ENCODE assay signal across 27 cellular contexts in the genomic region with DNA sequence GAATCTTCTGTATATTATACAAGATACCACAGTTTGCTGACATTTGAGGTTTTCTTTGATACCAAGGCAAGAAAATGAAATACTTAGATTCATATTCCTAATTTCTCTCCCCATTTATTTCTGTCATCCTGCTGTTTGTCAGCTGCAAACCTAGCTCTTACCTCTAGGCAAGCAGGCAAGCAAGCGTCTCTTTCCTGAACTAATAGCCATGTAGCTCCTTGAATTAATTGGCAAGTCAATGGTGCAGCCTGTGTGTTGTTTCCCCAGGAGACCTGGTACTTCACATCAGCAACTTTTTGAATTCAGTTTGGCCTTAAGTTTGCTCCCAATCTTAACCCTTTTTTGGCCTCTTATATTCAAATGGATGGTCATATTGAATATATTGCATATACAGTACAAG.
DNase-seq lines count a peak whose midpoint lies in the region; ATAC-seq and TF ChIP-seq lines count a peak whose summit lies in the region.
"Had no signal": no experiment of that assay in that cellular context is flagged by ENCODE, and none has a peak within 500 bp of the region (broad histone marks: within the 10 kb centered on the region; RNA-seq: fewer than 3 reads in every experiment).

No MANE protein-coding gene starts in this region.

- H3K27ac Mint-ChIP-seq in stimulated activated naive CD8-positive, alpha-beta T cell treated with anti-CD3 and anti-CD28 coated beads, Interleukin-15, amount 100 ng/mL, for 72 hours, result no peak overlapping the region
- H3K27ac Mint-ChIP-seq: activated naive CD8-positive, alpha-beta T cell treated with anti-CD3 and anti-CD28 coated beads, Interleukin-2, amount 50 U/mL, for 24 hours; activated T-cell treated with anti-CD3 and anti-CD28 coated beads, Interleukin-2, amount 50 U/mL, for 72 hours; T-helper 1 cell treated with Interleukin-12 subunit alpha and Interleukin-12 subunit beta and Interleukin-4 antibody, amounts not matched to agents 30 μg/mL and 1 μg/mL, for 36 hours had no signal

- H3K36me3 ChIP-seq in left ventricle myocardium inferior, result no peaks in the 10 kb centered on the region
- no peaks in the 10 kb centered on the region for H3K36me3 ChIP-seq in ovary
- H3K36me3 ChIP-seq: tibial artery had no signal

- TF ChIP-seq CTCF in left ventricle myocardium inferior (IDR thresholded peaks at IDR 0.05; ENCODE audit: borderline replicate concordance), result no peak
- TF ChIP-seq CTCF in ovary (IDR thresholded peaks at IDR 0.05), result no peak

- H3K4me3 Mint-ChIP-seq in stimulated activated naive CD8-positive, alpha-beta T cell treated with anti-CD3 and anti-CD28 coated beads, Interleukin-15, amount 100 ng/mL, for 72 hours, result no peak overlapping the region
- H3K4me3 Mint-ChIP-seq: activated naive CD8-positive, alpha-beta T cell treated with anti-CD3 and anti-CD28 coated beads, Interleukin-2, amount 50 U/mL, for 24 hours; activated T-cell treated with anti-CD3 and anti-CD28 coated beads, Interleukin-2, amount 50 U/mL, for 72 hours; T-helper 1 cell treated with Interleukin-12 subunit alpha and Interleukin-12 subunit beta and Interleukin-4 antibody, amounts not matched to agents 30 μg/mL and 1 μg/mL, for 36 hours had no signal

- H3K4me3 ChIP-seq in left ventricle myocardium inferior (no peak overlapping the region), ovary (no peak overlapping the region)
- H3K4me3 ChIP-seq: coronary artery, psoas muscle, tibial artery had no signal

- 85 to 89% (median 85%) methylated on average over 1 of the region's 1 CpG for WGBS in ovary, 3 donors

- H3K27me3 Mint-ChIP-seq in stimulated activated naive CD8-positive, alpha-beta T cell treated with anti-CD3 and anti-CD28 coated beads, Interleukin-15, amount 100 ng/mL, for 72 hours, result no peaks in the 10 kb centered on the region
- H3K27me3 Mint-ChIP-seq: activated naive CD8-positive, alpha-beta T cell treated with anti-CD3 and anti-CD28 coated beads, Interleukin-2, amount 50 U/mL, for 24 hours had no signal

- no peaks in the 10 kb centered on the region for H3K9me3 ChIP-seq in left ventricle myocardium inferior (replicated peaks)
- H3K9me3 ChIP-seq in ovary, result no peaks in the 10 kb centered on the region
- H3K9me3 ChIP-seq: psoas muscle, tibial artery had no signal

- no peak for DNase-seq in left ventricle myocardium superior
- no peak for DNase-seq in left ventricle myocardium inferior
- DNase-seq in NCI-H1436 treated with DMSO at 0.1 percent for 48 hours (lab: John Stamatoyannopoulos, UW), result peak; percentile 28
- DNase-seq in left kidney (ENCODE audit: low read depth, low spot score), result peak; percentile 26
- no peak for DNase-seq in stimulated activated naive CD8-positive, alpha-beta T cell treated with anti-CD3 and anti-CD28 coated beads, Interleukin-15, amount 100 ng/mL, for 72 hours
- no peak for DNase-seq in globus pallidus (ENCODE audit: low spot score)
- no peak for DNase-seq in ovary
- DNase-seq: activated CD4-positive, alpha-beta T cell treated with anti-CD3 and anti-CD28 coated beads, Interleukin-2, amount 50 U/mL, for 48 hours; activated naive CD4-positive, alpha-beta T cell; activated naive CD8-positive, alpha-beta T cell treated with anti-CD3 and anti-CD28 coated beads, Interleukin-2, amount 50 U/mL, for 24 hours; activated T-cell treated with anti-CD3 and anti-CD28 coated beads, Interleukin-2, amount 50 U/mL, for 72 hours; C1 segment of cervical spinal cord; caudate nucleus; COR-L47; DND-41; effector memory CD4-positive, alpha-beta T cell; IMR-90; NCI-H187 treated with DMSO at 0.1 percent for 48 hours; NCI-H446; nucleus accumbens; PC-3; psoas muscle; stimulated activated CD4-positive, alpha-beta T cell treated with anti-CD3 and anti-CD28 coated beads, Interleukin-4, amount 100 ng/mL, for 1 hour; tibial artery had no signal

- TF ChIP-seq EP300 in ovary (IDR thresholded peaks at IDR 0.05), result no peak

- no peaks in the 10 kb centered on the region for H3K9me3 Mint-ChIP-seq in stimulated activated naive CD8-positive, alpha-beta T cell treated with anti-CD3 and anti-CD28 coated beads, Interleukin-15, amount 100 ng/mL, for 72 hours
- H3K9me3 Mint-ChIP-seq: activated naive CD8-positive, alpha-beta T cell treated with anti-CD3 and anti-CD28 coated beads, Interleukin-2, amount 50 U/mL, for 24 hours; activated T-cell treated with anti-CD3 and anti-CD28 coated beads, Interleukin-2, amount 50 U/mL, for 72 hours; T-helper 1 cell treated with Interleukin-12 subunit alpha and Interleukin-12 subunit beta and Interleukin-4 antibody, amounts not matched to agents 30 μg/mL and 1 μg/mL, for 36 hours had no signal

- intact Hi-C loops in left ventricle myocardium superior (cut with micrococcal nuclease) (no loop called here), left ventricle myocardium inferior (cut with micrococcal nuclease) (no loop called here), ovary (cut with DNase I) (no loop called here)

- no peak for TF ChIP-seq POLR2A in ovary (IDR thresholded peaks at IDR 0.05)

- H3K4me1 ChIP-seq in left ventricle myocardium inferior, result peaks cover 4% of the 10 kb centered on the region
- H3K4me1 ChIP-seq in ovary (ENCODE audit: insufficient read depth), result no peaks in the 10 kb centered on the region
- H3K4me1 ChIP-seq: psoas muscle, tibial artery had no signal

- H3K27ac ChIP-seq in left ventricle myocardium inferior (replicated peaks) (no peak overlapping the region), ovary (no peak overlapping the region)
- H3K27ac ChIP-seq: coronary artery, psoas muscle, tibial artery had no signal

- H3K27me3 ChIP-seq in left ventricle myocardium inferior (ENCODE audit: low read depth), result no peaks in the 10 kb centered on the region
- H3K27me3 ChIP-seq in ovary, result no peaks in the 10 kb centered on the region
- H3K27me3 ChIP-seq: tibial artery had no signal

- no peaks in the 10 kb centered on the region for H3K4me1 Mint-ChIP-seq in stimulated activated naive CD8-positive, alpha-beta T cell treated with anti-CD3 and anti-CD28 coated beads, Interleukin-15, amount 100 ng/mL, for 72 hours
- H3K4me1 Mint-ChIP-seq: activated naive CD8-positive, alpha-beta T cell treated with anti-CD3 and anti-CD28 coated beads, Interleukin-2, amount 50 U/mL, for 24 hours had no signal

- peak; percentile 44 for ATAC-seq in left ventricle myocardium superior
- no peak for ATAC-seq in stimulated activated naive CD8-positive, alpha-beta T cell treated with anti-CD3 and anti-CD28 coated beads, Interleukin-15, amount 100 ng/mL, for 72 hours
- ATAC-seq: activated naive CD8-positive, alpha-beta T cell treated with anti-CD3 and anti-CD28 coated beads, Interleukin-2, amount 50 U/mL, for 24 hours; activated T-cell treated with anti-CD3 and anti-CD28 coated beads, Interleukin-2, amount 50 U/mL, for 72 hours; PC-3; psoas muscle; SK-N-SH treated with all-trans-retinoic acid at 6 μM for 48 hours had no signal

Comparison
In these comparisons a context has a peak if more than half of its experiments do, and no peak if none do; other contexts are left out.
1. DNase-seq: peak in NCI-H1436 treated with DMSO at 0.1 percent for 48 hours (single experiment) and left kidney (single experiment); none in left ventricle myocardium superior (single experiment), left ventricle myocardium inferior (single experiment), stimulated activated naive CD8-positive, alpha-beta T cell treated with anti-CD3 and anti-CD28 coated beads, Interleukin-15, amount 100 ng/mL, for 72 hours (0 of 2), globus pallidus (single experiment) and ovary (0 of 5).